ENCODE assay signal across 14 cellular contexts in the genomic region with DNA sequence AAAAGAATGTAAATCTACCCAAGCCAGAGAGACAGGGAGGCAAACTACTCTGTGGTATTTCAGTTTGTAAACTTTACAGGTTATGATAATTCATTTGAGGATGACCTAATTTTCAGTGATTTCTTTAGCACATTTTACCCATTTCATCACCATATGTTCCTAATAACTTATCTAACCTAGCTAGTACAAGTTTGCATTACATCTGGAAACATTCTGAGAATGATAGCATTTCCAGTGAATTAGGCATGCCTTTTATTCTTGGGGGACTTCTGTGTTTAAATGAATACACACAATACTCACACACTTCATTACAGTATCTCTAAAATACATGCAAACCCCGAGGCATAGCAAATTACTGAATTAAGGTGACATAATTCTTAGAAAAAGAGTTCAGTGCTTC.
A peak's percentile ranks its signal among the peaks of the same experiment; 100 is the strongest.
DNase-seq lines count a peak whose midpoint lies in the region; ATAC-seq and TF ChIP-seq lines count a peak whose summit lies in the region.
"Had no signal": no experiment of that assay in that cellular context is flagged by ENCODE, and none has a peak within 500 bp of the region (broad histone marks: within the 10 kb centered on the region; RNA-seq: fewer than 3 reads in every experiment).

No MANE protein-coding gene starts in this region.

- H3F3A ChIP-seq in neural progenitor cell (ENCODE audit: low read depth): no peaks in the 10 kb centered on the region

- no peak overlapping the region for H3K27ac ChIP-seq in neural progenitor cell

- ATAC-seq in SK-N-SH treated with all-trans-retinoic acid at 6 μM for 48 hours (no peak), GM19463 (IDR thresholded peaks at IDR 0.05; ENCODE audit: unreplicated experiment) (no peak)
- ATAC-seq: GM23338, HCT116 had no signal

- H3K27ac Mint-ChIP-seq in neural progenitor cell: no peak overlapping the region
- H3K27ac Mint-ChIP-seq in immature natural killer cell: no peak overlapping the region
- H3K27ac Mint-ChIP-seq: CD4-positive, alpha-beta memory T cell; GM23338; H9 had no signal

- DNase-seq in fibroblast of gingiva (ENCODE audit: low read depth): peak; percentile 50
- no peak for DNase-seq in neural progenitor cell (ENCODE audit: low spot score)
- DNase-seq in NCI-H1436 treated with DMSO at 0.1 percent for 48 hours (lab: John Stamatoyannopoulos, UW): no peak
- no peak for DNase-seq in immature natural killer cell
- DNase-seq: C1 segment of cervical spinal cord; Calu3; CD4-positive, alpha-beta memory T cell; COR-L47; DND-41; H9 had no signal

- H3K4me1 ChIP-seq in neural progenitor cell: no peaks in the 10 kb centered on the region

- H3K9me3 ChIP-seq in neural progenitor cell (ENCODE audit: low read depth): no peaks in the 10 kb centered on the region

- H3K4me2 ChIP-seq in neural progenitor cell: no peak overlapping the region
- H3K4me2 ChIP-seq: GM23338 had no signal

- H4K20me1 ChIP-seq in neural progenitor cell (ENCODE audit: low read depth): no peaks in the 10 kb centered on the region

- no peaks in the 10 kb centered on the region for H3K79me2 ChIP-seq in neural progenitor cell (ENCODE audit: low read depth)

- H3K9ac ChIP-seq in neural progenitor cell: no peak overlapping the region

- H2AFZ ChIP-seq in neural progenitor cell (replicated peaks): peak overlapping the region; percentile 55
- H2AFZ ChIP-seq: GM23338 had no signal

- no peak overlapping the region for H3K4me3 ChIP-seq in neural progenitor cell
- H3K4me3 ChIP-seq: GM23338 had no signal

- no peaks in the 10 kb centered on the region for H3K36me3 ChIP-seq in neural progenitor cell

- H3K36me3 Mint-ChIP-seq in neural progenitor cell: no peaks in the 10 kb centered on the region
- H3K36me3 Mint-ChIP-seq in immature natural killer cell: no peaks in the 10 kb centered on the region
- H3K36me3 Mint-ChIP-seq: CD4-positive, alpha-beta memory T cell had no signal

- H3K9me3 Mint-ChIP-seq in neural progenitor cell (no peaks in the 10 kb centered on the region), immature natural killer cell (peaks cover 0 to 11% (median 5%) of the 10 kb centered on the region in 6 donors)
- H3K9me3 Mint-ChIP-seq: GM23338, H9 had no signal

- TF ChIP-seq CTCF in neural progenitor cell (IDR thresholded peaks at IDR 0.05): no peak

- H3K27me3 Mint-ChIP-seq in neural progenitor cell (ENCODE audit: insufficient read depth, low read depth) (no peaks in the 10 kb centered on the region), immature natural killer cell (ENCODE audit: low read depth in 3 of 3) (peaks cover 0 to 2% (median 0%) of the 10 kb centered on the region in 3 donors)
- H3K27me3 Mint-ChIP-seq: CD4-positive, alpha-beta memory T cell had no signal

- no peaks in the 10 kb centered on the region for H3K4me1 Mint-ChIP-seq in neural progenitor cell
- no peaks in the 10 kb centered on the region for H3K4me1 Mint-ChIP-seq in immature natural killer cell
- H3K4me1 Mint-ChIP-seq: CD4-positive, alpha-beta memory T cell; GM23338; H9 had no signal

- no peak overlapping the region for H3K4me3 Mint-ChIP-seq in neural progenitor cell
- no peak overlapping the region for H3K4me3 Mint-ChIP-seq in immature natural killer cell
- H3K4me3 Mint-ChIP-seq: CD4-positive, alpha-beta memory T cell; GM23338; H9 had no signal

- H3K27me3 ChIP-seq in neural progenitor cell: no peaks in the 10 kb centered on the region

TF ChIP-seq in SK-N-SH treated with all-trans-retinoic acid at 6 μM for 48 hours, 23 proteins besides CTCF, POLR2A, EP300 and RAD21:
- TF ChIP-seq RARB (CRISPR knock-in tag; IDR thresholded peaks at IDR 0.05) (no peak), TCF4 (CRISPR knock-in tag; IDR thresholded peaks at IDR 0.05; ENCODE audit: borderline replicate concordance) (peak; percentile 62)
